In genomic region chrX:30570505-30570904, GRCh38 we compare ENCODE assay signal across 8 cellular contexts. TPM values are rescaled to one million over a fixed set of nuclear protein-coding genes. Genes with fewer than 3 reads are reported as not detected.
DNase-seq lines count a peak whose midpoint lies in the region; ATAC-seq and TF ChIP-seq lines count a peak whose summit lies in the region.

No MANE protein-coding gene starts in this region.

- ATAC-seq in HG02885 (IDR thresholded peaks at IDR 0.05; ENCODE audit: poor library complexity, unreplicated experiment) (no peak), HG03439 (IDR thresholded peaks at IDR 0.05; ENCODE audit: unreplicated experiment) (no peak), GM21447 (IDR thresholded peaks at IDR 0.05; ENCODE audit: unreplicated experiment) (no peak)

- no peaks in the 10 kb centered on the region for H3K27me3 Mint-ChIP-seq in dendritic cell treated with granulocyte-macrophage colony-stimulating factor and Interleukin-4, amounts not matched to agents 40 ng/mL and 50 ng/mL, for 4 days
- peaks cover 10% of the 10 kb centered on the region for H3K27me3 Mint-ChIP-seq in osteocyte (ENCODE audit: unreplicated experiment)

- peak; percentile 32 for DNase-seq in EH (ENCODE audit: low read depth)
- peak; percentile 54 for DNase-seq in NAMALWA (ENCODE audit: low spot score)
- DNase-seq in osteocyte (ENCODE audit: extremely low spot score, unreplicated experiment) = no peak
- no peak for DNase-seq in T-helper 1 cell

- no peaks in the 10 kb centered on the region for H3K9me3 Mint-ChIP-seq in dendritic cell treated with granulocyte-macrophage colony-stimulating factor and Interleukin-4, amounts not matched to agents 40 ng/mL and 50 ng/mL, for 4 days
- H3K9me3 Mint-ChIP-seq in osteocyte (ENCODE audit: unreplicated experiment) = no peaks in the 10 kb centered on the region

- peak; percentile 69 for TF ChIP-seq CTCF in osteocyte (IDR thresholded peaks at IDR 0.05)

- H3K4me1 Mint-ChIP-seq in dendritic cell treated with granulocyte-macrophage colony-stimulating factor and Interleukin-4, amounts not matched to agents 40 ng/mL and 50 ng/mL, for 4 days (ENCODE audit: low read depth) = peaks cover 40% of the 10 kb centered on the region
- H3K4me1 Mint-ChIP-seq in osteocyte (ENCODE audit: unreplicated experiment) = peaks cover 6% of the 10 kb centered on the region

- H3K36me3 Mint-ChIP-seq in dendritic cell treated with granulocyte-macrophage colony-stimulating factor and Interleukin-4, amounts not matched to agents 40 ng/mL and 50 ng/mL, for 4 days (ENCODE audit: low read depth) = peaks cover 66% of the 10 kb centered on the region
- H3K36me3 Mint-ChIP-seq in osteocyte (ENCODE audit: unreplicated experiment) = no peaks in the 10 kb centered on the region

- peak overlapping the region; percentile 82 for H3K4me3 Mint-ChIP-seq in dendritic cell treated with granulocyte-macrophage colony-stimulating factor and Interleukin-4, amounts not matched to agents 40 ng/mL and 50 ng/mL, for 4 days
- no peak overlapping the region for H3K4me3 Mint-ChIP-seq in osteocyte (ENCODE audit: unreplicated experiment)

- intact Hi-C loops in dendritic cell treated with granulocyte-macrophage colony-stimulating factor and Interleukin-4, amounts not matched to agents 40 ng/mL and 50 ng/mL, for 4 days (cut with micrococcal nuclease) = loop anchor here (5.0 to 10.0 kb wide), 2 partner anchors 84 to 142 kb away; partner anchors contain the start of gene GK

- peak overlapping the region; percentile 81 for H3K27ac Mint-ChIP-seq in dendritic cell treated with granulocyte-macrophage colony-stimulating factor and Interleukin-4, amounts not matched to agents 40 ng/mL and 50 ng/mL, for 4 days
- H3K27ac Mint-ChIP-seq in osteocyte (ENCODE audit: unreplicated experiment) = no peak overlapping the region

RNA-seq across cellular contexts. Expression of gene TASL, which starts 7.1 kb away (rescaled TPM):
- not detected in 2 replicates for total RNA-seq in osteocyte

Comparison
In these comparisons a context has a peak if more than half of its experiments do, and no peak if none do; other contexts are left out.
1. DNase-seq: peak in EH (single experiment) and NAMALWA (single experiment); none in osteocyte (single experiment) and T-helper 1 cell (0 of 5).